In the genomic region with DNA sequence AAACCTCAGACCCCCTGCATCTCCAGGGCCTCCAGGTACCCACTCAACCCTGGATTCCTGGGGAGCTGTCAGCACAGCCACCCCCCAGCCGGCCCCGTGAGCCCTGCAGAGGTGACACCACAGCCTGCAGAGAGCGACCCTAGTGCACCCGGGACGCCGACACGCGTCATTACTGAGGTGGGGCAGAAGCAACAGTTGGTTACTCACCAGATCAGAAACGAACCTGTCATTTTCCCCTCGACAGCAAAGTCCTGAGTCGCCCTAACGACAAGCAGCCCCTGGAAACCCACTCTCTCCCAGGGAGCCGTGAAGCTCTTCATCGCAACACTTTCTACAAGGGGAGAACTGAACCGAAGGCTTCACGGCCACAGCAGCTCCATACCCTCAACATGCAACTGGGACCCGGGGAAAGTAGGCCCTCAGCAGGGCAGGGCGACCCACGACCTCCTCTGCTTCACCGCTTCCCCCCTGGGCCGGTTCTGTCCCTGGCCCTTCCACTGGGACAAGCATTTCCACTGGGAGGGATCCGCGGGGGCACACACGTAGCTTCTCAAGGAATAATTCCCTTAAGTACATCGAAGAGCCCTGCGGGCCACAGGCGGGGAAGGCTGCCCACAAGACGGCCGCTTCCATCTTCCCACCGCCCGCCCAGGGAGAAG, we compare ENCODE assay signal across 1 cellular context.
A peak's percentile ranks its signal among the peaks of the same experiment; 100 is the strongest.
TF ChIP-seq lines count a peak whose summit lies in the region.

No MANE protein-coding gene starts in this region.

TF ChIP-seq in K562, 482 proteins besides CTCF, POLR2A, EP300 and RAD21 (continued from another document):
- TF ChIP-seq, protein P1, sequence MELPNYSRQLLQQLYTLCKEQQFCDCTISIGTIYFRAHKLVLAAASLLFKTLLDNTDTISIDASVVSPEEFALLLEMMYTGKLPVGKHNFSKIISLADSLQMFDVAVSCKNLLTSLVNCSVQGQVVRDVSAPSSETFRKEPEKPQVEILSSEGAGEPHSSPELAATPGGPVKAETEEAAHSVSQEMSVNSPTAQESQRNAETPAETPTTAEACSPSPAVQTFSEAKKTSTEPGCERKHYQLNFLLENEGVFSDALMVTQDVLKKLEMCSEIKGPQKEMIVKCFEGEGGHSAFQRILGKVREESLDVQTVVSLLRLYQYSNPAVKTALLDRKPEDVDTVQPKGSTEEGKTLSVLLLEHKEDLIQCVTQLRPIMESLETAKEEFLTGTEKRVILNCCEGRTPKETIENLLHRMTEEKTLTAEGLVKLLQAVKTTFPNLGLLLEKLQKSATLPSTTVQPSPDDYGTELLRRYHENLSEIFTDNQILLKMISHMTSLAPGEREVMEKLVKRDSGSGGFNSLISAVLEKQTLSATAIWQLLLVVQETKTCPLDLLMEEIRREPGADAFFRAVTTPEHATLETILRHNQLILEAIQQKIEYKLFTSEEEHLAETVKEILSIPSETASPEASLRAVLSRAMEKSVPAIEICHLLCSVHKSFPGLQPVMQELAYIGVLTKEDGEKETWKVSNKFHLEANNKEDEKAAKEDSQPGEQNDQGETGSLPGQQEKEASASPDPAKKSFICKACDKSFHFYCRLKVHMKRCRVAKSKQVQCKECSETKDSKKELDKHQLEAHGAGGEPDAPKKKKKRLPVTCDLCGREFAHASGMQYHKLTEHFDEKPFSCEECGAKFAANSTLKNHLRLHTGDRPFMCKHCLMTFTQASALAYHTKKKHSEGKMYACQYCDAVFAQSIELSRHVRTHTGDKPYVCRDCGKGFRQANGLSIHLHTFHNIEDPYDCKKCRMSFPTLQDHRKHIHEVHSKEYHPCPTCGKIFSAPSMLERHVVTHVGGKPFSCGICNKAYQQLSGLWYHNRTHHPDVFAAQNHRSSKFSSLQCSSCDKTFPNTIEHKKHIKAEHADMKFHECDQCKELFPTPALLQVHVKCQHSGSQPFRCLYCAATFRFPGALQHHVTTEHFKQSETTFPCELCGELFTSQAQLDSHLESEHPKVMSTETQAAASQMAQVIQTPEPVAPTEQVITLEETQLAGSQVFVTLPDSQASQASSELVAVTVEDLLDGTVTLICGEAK (IDR thresholded peaks at IDR 0.05): no peak
- TF ChIP-seq, protein P1 (CRISPR knock-in tag; IDR thresholded peaks at IDR 0.05): no peak
- TF ChIP-seq MEF2A (IDR thresholded peaks at IDR 0.05; ENCODE audit: control insufficient read depth, low read depth, low read length) (no peak), CHD1 (IDR thresholded peaks at IDR 0.05; ENCODE audit: low read length) (no peak), CREM (IDR thresholded peaks at IDR 0.05; ENCODE audit: low read depth) (peak; percentile 63), ZNF12 (CRISPR knock-in tag; IDR thresholded peaks at IDR 0.05) (peak; percentile 88), ILF3 (IDR thresholded peaks at IDR 0.05; ENCODE audit: borderline replicate concordance) (no peak)
- TF ChIP-seq, protein P2, sequence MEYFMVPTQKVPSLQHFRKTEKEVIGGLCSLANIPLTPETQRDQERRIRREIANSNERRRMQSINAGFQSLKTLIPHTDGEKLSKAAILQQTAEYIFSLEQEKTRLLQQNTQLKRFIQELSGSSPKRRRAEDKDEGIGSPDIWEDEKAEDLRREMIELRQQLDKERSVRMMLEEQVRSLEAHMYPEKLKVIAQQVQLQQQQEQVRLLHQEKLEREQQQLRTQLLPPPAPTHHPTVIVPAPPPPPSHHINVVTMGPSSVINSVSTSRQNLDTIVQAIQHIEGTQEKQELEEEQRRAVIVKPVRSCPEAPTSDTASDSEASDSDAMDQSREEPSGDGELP (CRISPR knock-in tag; IDR thresholded peaks at IDR 0.05; ENCODE audit: borderline replicate concordance): peak; percentile 22; the same call in 1 of the 2 replicates
- TF ChIP-seq, protein P3, sequence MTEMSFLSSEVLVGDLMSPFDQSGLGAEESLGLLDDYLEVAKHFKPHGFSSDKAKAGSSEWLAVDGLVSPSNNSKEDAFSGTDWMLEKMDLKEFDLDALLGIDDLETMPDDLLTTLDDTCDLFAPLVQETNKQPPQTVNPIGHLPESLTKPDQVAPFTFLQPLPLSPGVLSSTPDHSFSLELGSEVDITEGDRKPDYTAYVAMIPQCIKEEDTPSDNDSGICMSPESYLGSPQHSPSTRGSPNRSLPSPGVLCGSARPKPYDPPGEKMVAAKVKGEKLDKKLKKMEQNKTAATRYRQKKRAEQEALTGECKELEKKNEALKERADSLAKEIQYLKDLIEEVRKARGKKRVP (CRISPR knock-in tag; IDR thresholded peaks at IDR 0.05): peak; percentile 17; the same call in 1 of the 2 replicates
- TF ChIP-seq, protein P4, sequence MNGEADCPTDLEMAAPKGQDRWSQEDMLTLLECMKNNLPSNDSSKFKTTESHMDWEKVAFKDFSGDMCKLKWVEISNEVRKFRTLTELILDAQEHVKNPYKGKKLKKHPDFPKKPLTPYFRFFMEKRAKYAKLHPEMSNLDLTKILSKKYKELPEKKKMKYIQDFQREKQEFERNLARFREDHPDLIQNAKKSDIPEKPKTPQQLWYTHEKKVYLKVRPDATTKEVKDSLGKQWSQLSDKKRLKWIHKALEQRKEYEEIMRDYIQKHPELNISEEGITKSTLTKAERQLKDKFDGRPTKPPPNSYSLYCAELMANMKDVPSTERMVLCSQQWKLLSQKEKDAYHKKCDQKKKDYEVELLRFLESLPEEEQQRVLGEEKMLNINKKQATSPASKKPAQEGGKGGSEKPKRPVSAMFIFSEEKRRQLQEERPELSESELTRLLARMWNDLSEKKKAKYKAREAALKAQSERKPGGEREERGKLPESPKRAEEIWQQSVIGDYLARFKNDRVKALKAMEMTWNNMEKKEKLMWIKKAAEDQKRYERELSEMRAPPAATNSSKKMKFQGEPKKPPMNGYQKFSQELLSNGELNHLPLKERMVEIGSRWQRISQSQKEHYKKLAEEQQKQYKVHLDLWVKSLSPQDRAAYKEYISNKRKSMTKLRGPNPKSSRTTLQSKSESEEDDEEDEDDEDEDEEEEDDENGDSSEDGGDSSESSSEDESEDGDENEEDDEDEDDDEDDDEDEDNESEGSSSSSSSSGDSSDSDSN (IDR thresholded peaks at IDR 0.05; ENCODE audit: borderline replicate concordance in 1 of 2, low read depth in 2 of 2, low read length in 2 of 2): 0 out of 4 replicates have a peak, but pooled peaks of 1 of the 2 experiments have one; percentile 12
TF ChIP-seq in K562: peak in this region for 5.
